In the genomic region with DNA sequence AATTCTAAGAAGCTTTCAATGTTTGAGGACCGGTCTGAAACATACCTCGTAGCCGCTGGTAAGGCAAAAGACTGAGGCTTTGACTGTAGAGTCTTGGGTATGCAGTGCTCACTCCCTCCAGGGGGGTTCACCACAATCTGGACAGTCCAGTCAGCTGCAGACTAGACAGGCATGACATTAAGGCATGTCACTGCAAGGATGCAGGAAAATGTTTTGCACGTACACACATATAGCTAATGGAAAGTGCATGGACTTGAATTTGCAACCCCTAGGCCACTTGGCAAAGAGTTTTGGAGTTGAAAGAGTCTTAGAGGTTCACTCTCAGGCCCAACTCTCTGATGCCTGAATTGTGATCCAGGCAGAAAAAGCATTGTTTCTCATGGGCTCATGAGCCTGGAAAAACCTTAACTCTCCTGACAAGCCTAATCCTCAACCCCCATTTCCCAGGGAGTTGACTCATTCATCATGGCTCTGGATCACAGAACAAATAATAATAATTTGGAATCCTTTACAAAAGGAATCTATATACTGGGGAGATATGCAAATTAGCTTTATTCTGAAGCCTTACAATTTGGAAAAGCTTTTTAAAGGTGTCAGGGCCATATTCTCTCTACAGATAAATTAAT, we compare ENCODE assay signal across 1 cellular context.
TF ChIP-seq lines count a peak whose summit lies in the region.

No MANE protein-coding gene starts in this region.

TF ChIP-seq in WTC11, 78 proteins besides CTCF, POLR2A, EP300 and RAD21 (continued from another document):
- no peak for TF ChIP-seq SMAD4 (CRISPR knock-in tag; IDR thresholded peaks at IDR 0.05)
- TF ChIP-seq, protein P1, sequence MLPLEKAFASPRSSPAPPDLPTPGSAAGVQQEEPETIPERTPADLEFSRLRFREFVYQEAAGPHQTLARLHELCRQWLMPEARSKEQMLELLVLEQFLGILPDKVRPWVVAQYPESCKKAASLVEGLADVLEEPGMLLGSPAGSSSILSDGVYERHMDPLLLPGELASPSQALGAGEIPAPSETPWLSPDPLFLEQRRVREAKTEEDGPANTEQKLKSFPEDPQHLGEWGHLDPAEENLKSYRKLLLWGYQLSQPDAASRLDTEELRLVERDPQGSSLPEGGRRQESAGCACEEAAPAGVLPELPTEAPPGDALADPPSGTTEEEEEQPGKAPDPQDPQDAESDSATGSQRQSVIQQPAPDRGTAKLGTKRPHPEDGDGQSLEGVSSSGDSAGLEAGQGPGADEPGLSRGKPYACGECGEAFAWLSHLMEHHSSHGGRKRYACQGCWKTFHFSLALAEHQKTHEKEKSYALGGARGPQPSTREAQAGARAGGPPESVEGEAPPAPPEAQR (CRISPR knock-in tag; IDR thresholded peaks at IDR 0.05) = no peak
- no peak for TF ChIP-seq ZNF138 (CRISPR knock-in tag; conservative IDR thresholded peaks at IDR 0.05)
- TF ChIP-seq ZNF671 (CRISPR knock-in tag; IDR thresholded peaks at IDR 0.05) = no peak
- TF ChIP-seq, protein P2, sequence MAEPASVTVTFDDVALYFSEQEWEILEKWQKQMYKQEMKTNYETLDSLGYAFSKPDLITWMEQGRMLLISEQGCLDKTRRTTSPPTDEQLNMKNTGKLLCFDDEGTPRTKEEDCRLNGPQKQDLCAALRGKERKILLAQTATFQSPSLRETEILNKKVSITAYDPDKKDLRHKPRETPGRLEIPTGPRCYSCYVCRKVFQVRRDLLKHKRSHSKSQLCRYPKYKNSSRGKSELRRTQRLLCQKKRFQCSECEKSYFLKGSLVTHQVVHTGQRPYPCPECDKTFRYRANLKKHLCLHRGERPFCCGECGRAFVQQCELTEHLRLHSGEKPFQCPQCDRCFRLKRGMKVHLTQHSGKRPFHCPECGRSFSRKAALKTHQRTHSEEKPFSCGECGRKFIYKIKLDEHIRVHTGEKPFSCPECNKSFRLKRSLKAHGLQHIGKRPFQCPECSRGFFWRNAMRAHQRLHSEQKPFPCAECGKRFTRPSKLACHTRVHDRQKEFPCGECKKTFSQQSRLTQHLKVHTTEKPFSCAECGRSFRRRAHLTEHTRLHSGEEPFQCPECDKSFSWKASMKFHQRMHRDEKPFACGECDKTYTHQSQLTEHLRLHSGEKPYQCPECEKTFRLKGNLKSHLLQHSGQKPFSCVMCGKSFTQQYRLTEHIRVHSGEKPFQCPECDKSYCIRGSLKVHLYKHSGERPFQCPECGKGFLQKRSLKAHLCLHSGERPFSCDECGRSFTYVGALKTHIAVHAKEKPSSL (CRISPR knock-in tag; conservative IDR thresholded peaks at IDR 0.05) = no peak
- TF ChIP-seq IRF2 (CRISPR knock-in tag; IDR thresholded peaks at IDR 0.05; ENCODE audit: borderline replicate concordance, low read depth) = no peak
- TF ChIP-seq, protein P3, sequence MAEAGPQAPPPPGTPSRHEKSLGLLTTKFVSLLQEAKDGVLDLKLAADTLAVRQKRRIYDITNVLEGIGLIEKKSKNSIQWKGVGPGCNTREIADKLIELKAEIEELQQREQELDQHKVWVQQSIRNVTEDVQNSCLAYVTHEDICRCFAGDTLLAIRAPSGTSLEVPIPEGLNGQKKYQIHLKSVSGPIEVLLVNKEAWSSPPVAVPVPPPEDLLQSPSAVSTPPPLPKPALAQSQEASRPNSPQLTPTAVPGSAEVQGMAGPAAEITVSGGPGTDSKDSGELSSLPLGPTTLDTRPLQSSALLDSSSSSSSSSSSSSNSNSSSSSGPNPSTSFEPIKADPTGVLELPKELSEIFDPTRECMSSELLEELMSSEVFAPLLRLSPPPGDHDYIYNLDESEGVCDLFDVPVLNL (CRISPR knock-in tag; IDR thresholded peaks at IDR 0.05; ENCODE audit: borderline replicate concordance, low read depth) = no peak
- TF ChIP-seq, protein P4, sequence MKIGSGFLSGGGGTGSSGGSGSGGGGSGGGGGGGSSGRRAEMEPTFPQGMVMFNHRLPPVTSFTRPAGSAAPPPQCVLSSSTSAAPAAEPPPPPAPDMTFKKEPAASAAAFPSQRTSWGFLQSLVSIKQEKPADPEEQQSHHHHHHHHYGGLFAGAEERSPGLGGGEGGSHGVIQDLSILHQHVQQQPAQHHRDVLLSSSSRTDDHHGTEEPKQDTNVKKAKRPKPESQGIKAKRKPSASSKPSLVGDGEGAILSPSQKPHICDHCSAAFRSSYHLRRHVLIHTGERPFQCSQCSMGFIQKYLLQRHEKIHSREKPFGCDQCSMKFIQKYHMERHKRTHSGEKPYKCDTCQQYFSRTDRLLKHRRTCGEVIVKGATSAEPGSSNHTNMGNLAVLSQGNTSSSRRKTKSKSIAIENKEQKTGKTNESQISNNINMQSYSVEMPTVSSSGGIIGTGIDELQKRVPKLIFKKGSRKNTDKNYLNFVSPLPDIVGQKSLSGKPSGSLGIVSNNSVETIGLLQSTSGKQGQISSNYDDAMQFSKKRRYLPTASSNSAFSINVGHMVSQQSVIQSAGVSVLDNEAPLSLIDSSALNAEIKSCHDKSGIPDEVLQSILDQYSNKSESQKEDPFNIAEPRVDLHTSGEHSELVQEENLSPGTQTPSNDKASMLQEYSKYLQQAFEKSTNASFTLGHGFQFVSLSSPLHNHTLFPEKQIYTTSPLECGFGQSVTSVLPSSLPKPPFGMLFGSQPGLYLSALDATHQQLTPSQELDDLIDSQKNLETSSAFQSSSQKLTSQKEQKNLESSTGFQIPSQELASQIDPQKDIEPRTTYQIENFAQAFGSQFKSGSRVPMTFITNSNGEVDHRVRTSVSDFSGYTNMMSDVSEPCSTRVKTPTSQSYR (CRISPR knock-in tag; IDR thresholded peaks at IDR 0.05) = no peak
